33 cellular contexts compared by ENCODE assay signal in genomic region chr18:9730786-9731185, GRCh38. TPM values are rescaled to one million over a fixed set of nuclear protein-coding genes. Genes with fewer than 3 reads are reported as not detected.
DNase-seq lines count a peak whose midpoint lies in the region; ATAC-seq, FAIRE-seq and TF ChIP-seq lines count a peak whose summit lies in the region.
"Had no signal": no experiment of that assay in that cellular context is flagged by ENCODE, and none has a peak within 500 bp of the region (broad histone marks: within the 10 kb centered on the region; RNA-seq: fewer than 3 reads in every experiment).

No MANE protein-coding gene starts in this region.

- H3K4me2 ChIP-seq in IMR-90 (ENCODE audit: low read depth, low read length) (no peak overlapping the region), astrocyte (ENCODE audit: low read length) (peak overlapping the region; percentile 26)

- no peak overlapping the region for H2BK15ac ChIP-seq in IMR-90 (ENCODE audit: low read depth, low read length)

- no peak overlapping the region for H2AK5ac ChIP-seq in IMR-90 (ENCODE audit: low read depth, low read length)

- no peak overlapping the region for H2BK20ac ChIP-seq in IMR-90 (ENCODE audit: low read depth, low read length)

- intact Hi-C loops in IMR-90 (cut with micrococcal nuclease) = no loop called here
- intact Hi-C loops in uterus (cut with DNase I; ENCODE audit: low total_unique reads) = no loop called here
- intact Hi-C loops in activated T-helper 1 cell treated with anti-CD3 and anti-CD28 coated beads, Interleukin-12 subunit alpha, Interleukin-12 subunit beta, Interleukin-2, Interleukin-4 antibody, amounts not matched to agents 30 ng/mL and 10 ng/mL and 1 ng/mL, durations not matched to agents 14 hours and 24 hours and 36 hours (cut with micrococcal nuclease) = no loop called here

- H2BK5ac ChIP-seq in IMR-90 (ENCODE audit: low read depth, low read length, poor library complexity, severe bottlenecking) = no peak overlapping the region

- no peak overlapping the region for H3K23ac ChIP-seq in IMR-90 (ENCODE audit: low read depth, low read length)

- H3K27ac ChIP-seq in IMR-90 (ENCODE audit: insufficient read depth, low read length) = no peak overlapping the region
- H3K27ac ChIP-seq in astrocyte (ENCODE audit: low read depth, low read length) = peak overlapping the region; percentile 54
- H3K27ac ChIP-seq in uterus = peak overlapping the region; percentile 68 to 70
- H3K27ac ChIP-seq: ascending aorta, C4-2B, heart left ventricle, right atrium auricular region, suprapubic skin, vagina, WERI-Rb-1 had no signal

- no peak for TF ChIP-seq POLR2A in IMR-90 (IDR thresholded peaks at IDR 0.05; ENCODE audit: low read depth, low read length)
- no peak for TF ChIP-seq POLR2A in uterus (IDR thresholded peaks at IDR 0.05)

- peaks cover 43% of the 10 kb centered on the region for H4K20me1 ChIP-seq in IMR-90 (ENCODE audit: insufficient read depth, low read length)
- peaks cover 53% of the 10 kb centered on the region for H4K20me1 ChIP-seq in astrocyte (ENCODE audit: insufficient read depth, low read length)

- dilution Hi-C loops in IMR-90 (cut with HindIII; ENCODE audit: low sequenced_read_pairs, unreplicated experiment) = no loop called here

- H3K36me3 Mint-ChIP-seq in astrocyte (ENCODE audit: low read depth, unreplicated experiment) = peaks cover 15% of the 10 kb centered on the region
- no peaks in the 10 kb centered on the region for H3K36me3 Mint-ChIP-seq in activated T-helper 1 cell treated with anti-CD3 and anti-CD28 coated beads, Interleukin-12 subunit alpha, Interleukin-12 subunit beta, Interleukin-2, Interleukin-4 antibody, amounts not matched to agents 30 ng/mL and 10 ng/mL and 1 ng/mL, durations not matched to agents 14 hours and 24 hours and 36 hours (ENCODE audit: low read depth)
- H3K36me3 Mint-ChIP-seq: activated naive CD8-positive, alpha-beta T cell treated with anti-CD3 and anti-CD28 coated beads for 36 hours had no signal

- CTCF ChIA-PET in IMR-90 (lab: Yijun Ruan, JAX) = no interaction called here

- H3K14ac ChIP-seq in IMR-90 (replicated peaks; ENCODE audit: low read depth, low read length) = peak overlapping the region; percentile 66

- H3K4me3 Mint-ChIP-seq in astrocyte (ENCODE audit: unreplicated experiment) = no peak overlapping the region
- no peak overlapping the region for H3K4me3 Mint-ChIP-seq in activated T-helper 1 cell treated with anti-CD3 and anti-CD28 coated beads, Interleukin-12 subunit alpha, Interleukin-12 subunit beta, Interleukin-2, Interleukin-4 antibody, amounts not matched to agents 30 ng/mL and 10 ng/mL and 1 ng/mL, durations not matched to agents 14 hours and 24 hours and 36 hours
- H3K4me3 Mint-ChIP-seq: activated CD4-positive, alpha-beta T cell treated with anti-CD3 and anti-CD28 coated beads, Interleukin-2, amount 10 ng/mL, durations not matched to agents 7 days and 5 days; activated naive CD8-positive, alpha-beta T cell treated with anti-CD3 and anti-CD28 coated beads for 36 hours; activated T-cell treated with anti-CD3 and anti-CD28 coated beads, Interleukin-2, amount 50 U/mL, for 24 hours; effector memory CD8-positive, alpha-beta T cell had no signal

- H3K9me1 ChIP-seq in IMR-90 (ENCODE audit: insufficient read depth, low read length) = peaks cover 9% of the 10 kb centered on the region; the same call in 1 of the 2 replicates

- H2AK9ac ChIP-seq in IMR-90 (replicated peaks; ENCODE audit: low read depth, low read length, poor library complexity) = no peak overlapping the region

- peaks cover 17 to 51% of the 10 kb centered on the region in 2 experiments for H3K79me1 ChIP-seq in IMR-90 (ENCODE audit: low read depth in 1 of 2, low read length in 2 of 2)

- DNase-seq in IMR-90 (no peak), astrocyte (ENCODE audit: low read depth) (no peak), left lobe of liver (ENCODE audit: low spot score) (peak; percentile 5), uterus (no peak), NCI-H2107 (lab: John Stamatoyannopoulos, UW) (no peak), SIG-M5 treated with dmso at 0.1 percent for 504 hours (lab: John Stamatoyannopoulos, UW; ENCODE audit: unreplicated experiment) (no peak)
- no peak for DNase-seq in activated T-helper 1 cell treated with anti-CD3 and anti-CD28 coated beads, Interleukin-12 subunit alpha, Interleukin-12 subunit beta, Interleukin-2, Interleukin-4 antibody, amounts not matched to agents 30 ng/mL and 10 ng/mL and 1 ng/mL, durations not matched to agents 14 hours and 24 hours and 36 hours (ENCODE audit: low spot score)
- DNase-seq: activated CD4-positive, alpha-beta T cell treated with anti-CD3 and anti-CD28 coated beads, Interleukin-2, amount 10 ng/mL, durations not matched to agents 7 days and 5 days; activated gamma-delta T cell; activated naive CD8-positive, alpha-beta T cell treated with anti-CD3 and anti-CD28 coated beads for 36 hours; activated T-cell treated with anti-CD3 and anti-CD28 coated beads, Interleukin-2, amount 50 U/mL, for 24 hours; Calu3; cortex of kidney; DND-41; effector memory CD8-positive, alpha-beta T cell; erythroblast; GF-D8; heart left ventricle; left ventricle myocardium superior; NCI-H1092; NCI-H1694 treated with DMSO at 0.1 percent for 48 hours; NCI-H524 treated with DMSO at 0.1 percent for 48 hours; NK-92 treated with Interleukin-12 subunit alpha and Interleukin-12 subunit beta, amount 100 ng/mL, for 24 hours; posterior cingulate gyrus; SIG-M5; stimulated activated CD4-positive, alpha-beta T cell treated with anti-CD3 and anti-CD28 coated beads, Interleukin-1b, Interleukin-23, amount 100 ng/mL, for 48 hours; stimulated activated naive CD4-positive, alpha-beta T cell treated with Interleukin-2 at 50 U/mL for 16 hours; WERI-Rb-1 had no signal

- peaks cover 86% of the 10 kb centered on the region for H3K79me2 ChIP-seq in astrocyte (ENCODE audit: insufficient read depth, low read length)

- TF ChIP-seq CTCF in IMR-90 (conservative IDR thresholded peaks at IDR 0.05; ENCODE audit: low read depth, low read length) = no peak
- no peak for TF ChIP-seq CTCF in astrocyte (IDR thresholded peaks at IDR 0.05; ENCODE audit: insufficient read depth, low read depth, low read length)
- TF ChIP-seq CTCF in uterus (IDR thresholded peaks at IDR 0.05) = no peak

- H3K27me3 ChIP-seq in IMR-90 (ENCODE audit: control insufficient read depth, insufficient read depth, low read length) (no peaks in the 10 kb centered on the region), astrocyte (ENCODE audit: insufficient read depth, low read length) (no peaks in the 10 kb centered on the region), uterus (no peaks in the 10 kb centered on the region)
- H3K27me3 ChIP-seq: ascending aorta, heart left ventricle, right atrium auricular region, suprapubic skin, vagina had no signal

- H2AFZ ChIP-seq in IMR-90 (replicated peaks; ENCODE audit: low read length, poor library complexity) (peak overlapping the region; percentile 37), astrocyte (ENCODE audit: low read depth, low read length) (no peak overlapping the region)

- no peak overlapping the region for H4K5ac ChIP-seq in IMR-90 (ENCODE audit: low read depth, low read length)

- no peak for ATAC-seq in IMR-90 (ENCODE audit: low read depth)
- ATAC-seq in left lobe of liver = no peak
- ATAC-seq: effector memory CD8-positive, alpha-beta T cell; heart left ventricle; left ventricle myocardium superior had no signal

- H3K4me1 ChIP-seq in IMR-90 (ENCODE audit: control insufficient read depth, insufficient read depth, low read length) (no peaks in the 10 kb centered on the region; the same call in 1 of the 2 replicates), astrocyte (ENCODE audit: insufficient read depth, low read length) (peaks cover 13% of the 10 kb centered on the region), uterus (no peaks in the 10 kb centered on the region)
- H3K4me1 ChIP-seq: ascending aorta, heart left ventricle, right atrium auricular region, suprapubic skin had no signal

- no peak for TF ChIP-seq RAD21 in IMR-90 (IDR thresholded peaks at IDR 0.05; ENCODE audit: low read length)

- POLR2A ChIA-PET in IMR-90 (lab: Charles Lee; ENCODE audit: unreplicated experiment) = no interaction called here

- H3K4me3 ChIP-seq in IMR-90 (ENCODE audit: insufficient read depth, low read depth, low read length) (no peak overlapping the region), astrocyte (ENCODE audit: insufficient read depth, low read depth, low read length) (no peak overlapping the region), uterus (no peak overlapping the region)
- H3K4me3 ChIP-seq: ascending aorta, heart left ventricle, right atrium auricular region, suprapubic skin, vagina had no signal

- H3K9ac ChIP-seq in IMR-90 (ENCODE audit: low read depth, low read length) (no peak overlapping the region), astrocyte (ENCODE audit: low read length) (peak overlapping the region; percentile 21)

- no peaks in the 10 kb centered on the region for H3K9me3 Mint-ChIP-seq in astrocyte (ENCODE audit: unreplicated experiment)
- H3K9me3 Mint-ChIP-seq in activated T-helper 1 cell treated with anti-CD3 and anti-CD28 coated beads, Interleukin-12 subunit alpha, Interleukin-12 subunit beta, Interleukin-2, Interleukin-4 antibody, amounts not matched to agents 30 ng/mL and 10 ng/mL and 1 ng/mL, durations not matched to agents 14 hours and 24 hours and 36 hours = no peaks in the 10 kb centered on the region
- H3K9me3 Mint-ChIP-seq: activated CD4-positive, alpha-beta T cell treated with anti-CD3 and anti-CD28 coated beads, Interleukin-2, amount 10 ng/mL, durations not matched to agents 7 days and 5 days; activated naive CD8-positive, alpha-beta T cell treated with anti-CD3 and anti-CD28 coated beads for 36 hours; activated T-cell treated with anti-CD3 and anti-CD28 coated beads, Interleukin-2, amount 50 U/mL, for 24 hours; effector memory CD8-positive, alpha-beta T cell had no signal

- no peak overlapping the region for H4K91ac ChIP-seq in IMR-90 (ENCODE audit: insufficient read depth, low read depth, low read length)

- no peak overlapping the region for H3K56ac ChIP-seq in IMR-90 (ENCODE audit: extremely low read depth, insufficient read depth, low read length)

- H3K4ac ChIP-seq in IMR-90 (ENCODE audit: low read depth, low read length) = 0 out of 2 replicates have a peak overlapping the region, but pooled peaks have one; percentile 16

- no peaks in the 10 kb centered on the region for H3K9me3 ChIP-seq in IMR-90 (ENCODE audit: control insufficient read depth, insufficient read depth, low read length)
- H3K9me3 ChIP-seq in astrocyte (ENCODE audit: insufficient read depth, low read depth, low read length) = no peaks in the 10 kb centered on the region
- H3K9me3 ChIP-seq in uterus = no peaks in the 10 kb centered on the region
- H3K9me3 ChIP-seq: ascending aorta, heart left ventricle, right atrium auricular region, suprapubic skin, vagina had no signal

- H3K27ac Mint-ChIP-seq in astrocyte (ENCODE audit: unreplicated experiment) = peak overlapping the region; percentile 92
- no peak overlapping the region for H3K27ac Mint-ChIP-seq in activated T-helper 1 cell treated with anti-CD3 and anti-CD28 coated beads, Interleukin-12 subunit alpha, Interleukin-12 subunit beta, Interleukin-2, Interleukin-4 antibody, amounts not matched to agents 30 ng/mL and 10 ng/mL and 1 ng/mL, durations not matched to agents 14 hours and 24 hours and 36 hours
- H3K27ac Mint-ChIP-seq: activated CD4-positive, alpha-beta T cell treated with anti-CD3 and anti-CD28 coated beads, Interleukin-2, amount 10 ng/mL, durations not matched to agents 7 days and 5 days; activated naive CD8-positive, alpha-beta T cell treated with anti-CD3 and anti-CD28 coated beads for 36 hours; activated T-cell treated with anti-CD3 and anti-CD28 coated beads, Interleukin-2, amount 50 U/mL, for 24 hours; effector memory CD8-positive, alpha-beta T cell had no signal

- H3K36me3 ChIP-seq in IMR-90 (ENCODE audit: control insufficient read depth, insufficient read depth, low read length) (peaks cover 8% of the 10 kb centered on the region), astrocyte (ENCODE audit: insufficient read depth, low read length) (peaks cover 8% of the 10 kb centered on the region), uterus (no peaks in the 10 kb centered on the region)
- H3K36me3 ChIP-seq: WERI-Rb-1 had no signal

- H3K4me1 Mint-ChIP-seq in astrocyte (ENCODE audit: low read depth, unreplicated experiment) = peaks cover 35% of the 10 kb centered on the region
- H3K4me1 Mint-ChIP-seq in activated T-helper 1 cell treated with anti-CD3 and anti-CD28 coated beads, Interleukin-12 subunit alpha, Interleukin-12 subunit beta, Interleukin-2, Interleukin-4 antibody, amounts not matched to agents 30 ng/mL and 10 ng/mL and 1 ng/mL, durations not matched to agents 14 hours and 24 hours and 36 hours (ENCODE audit: low read depth) = peaks cover 17% of the 10 kb centered on the region

- H2BK120ac ChIP-seq in IMR-90 (ENCODE audit: low read depth, low read length) = no peak overlapping the region

- H3K18ac ChIP-seq in IMR-90 (ENCODE audit: low read depth, low read length) = no peak overlapping the region

- no TSS peak for BruUV-seq in IMR-90 (replicated peaks; lab: Mats Ljungman, UMichigan)

- no peak overlapping the region for H4K8ac ChIP-seq in IMR-90 (ENCODE audit: low read depth in 2 of 2, low read length in 2 of 2)

- no peaks in the 10 kb centered on the region for H3K27me3 Mint-ChIP-seq in astrocyte (ENCODE audit: low read depth, unreplicated experiment)
- peaks cover 7% of the 10 kb centered on the region for H3K27me3 Mint-ChIP-seq in activated T-helper 1 cell treated with anti-CD3 and anti-CD28 coated beads, Interleukin-12 subunit alpha, Interleukin-12 subunit beta, Interleukin-2, Interleukin-4 antibody, amounts not matched to agents 30 ng/mL and 10 ng/mL and 1 ng/mL, durations not matched to agents 14 hours and 24 hours and 36 hours (ENCODE audit: insufficient read depth)

- FAIRE-seq in astrocyte (lab: Jason Lieb, UNC) = no peak

- 73% methylated on average over 3 of the region's 4 CpGs; no CpG with 5 or more reads in 1 of the 2 experiments for WGBS in IMR-90 (ENCODE audit: extremely low coverage in 2 of 2, insufficient read length in 1 of 2), 2 experiments

- in situ Hi-C loops in IMR-90 (cut with MboI; ENCODE audit: low sequenced_read_pairs) = no loop called here

RNA-seq across cellular contexts. Expression of gene RAB31, which starts 22.7 kb away (rescaled TPM):
- total RNA-seq in IMR-90 (2012; rRNA removed) (26.9 and 28.9 TPM in 2 replicates), astrocyte (88.7 and 100 TPM in 2 replicates), left lobe of liver (7.8 TPM), uterus (10 to 100 TPM; 22.9 to 98.1 (median 34.3) TPM)
- 12.3 and 13.8 TPM in 2 replicates for polyA plus RNA-seq in IMR-90 (2012; rRNA removed)
- polyA plus RNA-seq in IMR-90 (2012; cell fraction: cytosol; rRNA removed) = 5.7 and 7.0 TPM in 2 replicates
- polyA plus RNA-seq in IMR-90 (2012; cell fraction: nucleus; rRNA removed; ENCODE audit: low replicate concordance) = 13.4 and 18.7 TPM in 2 replicates
- total RNA-seq in activated T-helper 1 cell treated with anti-CD3 and anti-CD28 coated beads, Interleukin-12 subunit alpha, Interleukin-12 subunit beta, Interleukin-2, Interleukin-4 antibody, amounts not matched to agents 30 ng/mL and 10 ng/mL and 1 ng/mL, durations not matched to agents 14 hours and 24 hours and 36 hours = 0.13 and 0.78 TPM in 2 replicates
